In genomic region chr17:75980188-75981018, GRCh38 we compare ENCODE assay signal across 1 cellular context.
TF ChIP-seq lines count a peak whose summit lies in the region.

No MANE protein-coding gene starts in this region.

TF ChIP-seq in H1, 55 proteins besides CTCF, POLR2A, EP300 and RAD21:
- TF ChIP-seq KDM1A (IDR thresholded peaks at IDR 0.05; ENCODE audit: borderline replicate concordance, low read length), result 0 out of 2 replicates have a peak, but pooled peaks have one; percentile 36
- TF ChIP-seq BCL11A (IDR thresholded peaks at IDR 0.05; ENCODE audit: low read depth in 2 of 2, low read length in 2 of 2), result no peak
TF ChIP-seq in H1: peak in this region for 1.
